Comparison of ENCODE assay signal across 1 cellular context in the genomic region with DNA sequence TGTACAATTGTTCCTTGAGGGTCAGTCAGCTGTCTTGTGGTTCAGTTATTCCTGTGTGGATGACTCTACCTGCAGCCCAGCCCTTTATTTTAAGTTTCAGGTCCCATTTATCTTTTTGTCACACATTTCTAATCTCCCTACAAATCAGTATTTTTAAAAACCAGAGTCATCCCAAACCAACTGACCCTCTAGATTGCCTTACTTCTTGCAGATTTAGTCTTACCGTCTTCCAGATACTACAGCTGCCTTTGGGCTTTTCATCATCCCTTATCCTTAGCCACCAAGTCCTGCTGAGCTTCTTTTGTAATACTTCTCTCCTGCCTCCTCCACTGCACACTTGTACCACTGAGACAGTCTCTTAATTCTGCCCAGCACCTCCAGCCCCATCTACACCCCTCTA.
TF ChIP-seq lines count a peak whose summit lies in the region.

No MANE protein-coding gene starts in this region.

TF ChIP-seq in K562, 482 proteins besides CTCF, POLR2A, EP300 and RAD21 (continued from another document):
- TF ChIP-seq CBFA2T3 (IDR thresholded peaks at IDR 0.05) (peak; percentile 67), SOX6 (IDR thresholded peaks at IDR 0.05) (0 out of 2 replicates have a peak, but pooled peaks have one; percentile 19), ARID1B (IDR thresholded peaks at IDR 0.05) (peak; percentile 43), CC2D1A (IDR thresholded peaks at IDR 0.05) (no peak), TRIM24 (IDR thresholded peaks at IDR 0.05) (peak; percentile 37 to 44; a peak in 1 of 4 replicates), FOXP1 (CRISPR knock-in tag; IDR thresholded peaks at IDR 0.05) (no peak), TAL1 (IDR thresholded peaks at IDR 0.05) (peak; percentile 39; the same call in 1 of the 2 replicates)
- TF ChIP-seq, protein P1, sequence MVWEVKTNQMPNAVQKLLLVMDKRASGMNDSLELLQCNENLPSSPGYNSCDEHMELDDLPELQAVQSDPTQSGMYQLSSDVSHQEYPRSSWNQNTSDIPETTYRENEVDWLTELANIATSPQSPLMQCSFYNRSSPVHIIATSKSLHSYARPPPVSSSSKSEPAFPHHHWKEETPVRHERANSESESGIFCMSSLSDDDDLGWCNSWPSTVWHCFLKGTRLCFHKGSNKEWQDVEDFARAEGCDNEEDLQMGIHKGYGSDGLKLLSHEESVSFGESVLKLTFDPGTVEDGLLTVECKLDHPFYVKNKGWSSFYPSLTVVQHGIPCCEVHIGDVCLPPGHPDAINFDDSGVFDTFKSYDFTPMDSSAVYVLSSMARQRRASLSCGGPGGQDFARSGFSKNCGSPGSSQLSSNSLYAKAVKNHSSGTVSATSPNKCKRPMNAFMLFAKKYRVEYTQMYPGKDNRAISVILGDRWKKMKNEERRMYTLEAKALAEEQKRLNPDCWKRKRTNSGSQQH (CRISPR knock-in tag; IDR thresholded peaks at IDR 0.05): no peak
